17 cellular contexts compared by ENCODE assay signal in genomic region chrY:12941725-12942687, GRCh38.
"Had no signal": no experiment of that assay in that cellular context is flagged by ENCODE, and none has a peak within 500 bp of the region (broad histone marks: within the 10 kb centered on the region; RNA-seq: fewer than 3 reads in every experiment).

No MANE protein-coding gene starts in this region.

- H3K27ac ChIP-seq: gastrocnemius medialis, heart left ventricle, tibial artery had no signal

- H3K9me3 ChIP-seq: gastrocnemius medialis, heart left ventricle, tibial artery had no signal

- FAIRE-seq: TTC549, urothelium cell line had no signal

- ATAC-seq: esophagus mucosa, heart left ventricle, left ventricle myocardium superior had no signal

- H3K4me3 ChIP-seq: gastrocnemius medialis, heart left ventricle, tibial artery had no signal

- DNase-seq: activated CD4-positive, alpha-beta memory T cell treated with anti-CD3 and anti-CD28 coated beads for 36 hours; activated naive CD8-positive, alpha-beta T cell treated with anti-CD3 and anti-CD28 coated beads for 36 hours; activated T-cell treated with anti-CD3 and anti-CD28 coated beads for 4 hours; amniotic stem cell; effector CD8-positive, alpha-beta T cell; gastrocnemius medialis; heart left ventricle; left ventricle myocardium superior; retina; stimulated activated CD4-positive, alpha-beta T cell treated with anti-CD3 and anti-CD28 coated beads, Interleukin-12 subunit alpha, Interleukin-12 subunit beta, amount 100 ng/mL, for 4 hours; stimulated activated CD4-positive, alpha-beta T cell treated with anti-CD3 and anti-CD28 coated beads, Interleukin-1b, Interleukin-23, amount 100 ng/mL, for 48 hours; stimulated activated CD8-positive, alpha-beta memory T cell treated with anti-CD3 and anti-CD28 coated beads, Interleukin-4, amount 100 ng/mL, for 48 hours; stimulated activated naive CD4-positive, alpha-beta T cell treated with Interleukin-2 at 50 U/mL for 16 hours; tibial artery had no signal

- H3K36me3 ChIP-seq: gastrocnemius medialis, heart left ventricle, tibial artery had no signal

- H3K27me3 ChIP-seq: gastrocnemius medialis, heart left ventricle, tibial artery had no signal

- H3K4me1 ChIP-seq: gastrocnemius medialis, heart left ventricle, tibial artery had no signal
